In the genomic region with DNA sequence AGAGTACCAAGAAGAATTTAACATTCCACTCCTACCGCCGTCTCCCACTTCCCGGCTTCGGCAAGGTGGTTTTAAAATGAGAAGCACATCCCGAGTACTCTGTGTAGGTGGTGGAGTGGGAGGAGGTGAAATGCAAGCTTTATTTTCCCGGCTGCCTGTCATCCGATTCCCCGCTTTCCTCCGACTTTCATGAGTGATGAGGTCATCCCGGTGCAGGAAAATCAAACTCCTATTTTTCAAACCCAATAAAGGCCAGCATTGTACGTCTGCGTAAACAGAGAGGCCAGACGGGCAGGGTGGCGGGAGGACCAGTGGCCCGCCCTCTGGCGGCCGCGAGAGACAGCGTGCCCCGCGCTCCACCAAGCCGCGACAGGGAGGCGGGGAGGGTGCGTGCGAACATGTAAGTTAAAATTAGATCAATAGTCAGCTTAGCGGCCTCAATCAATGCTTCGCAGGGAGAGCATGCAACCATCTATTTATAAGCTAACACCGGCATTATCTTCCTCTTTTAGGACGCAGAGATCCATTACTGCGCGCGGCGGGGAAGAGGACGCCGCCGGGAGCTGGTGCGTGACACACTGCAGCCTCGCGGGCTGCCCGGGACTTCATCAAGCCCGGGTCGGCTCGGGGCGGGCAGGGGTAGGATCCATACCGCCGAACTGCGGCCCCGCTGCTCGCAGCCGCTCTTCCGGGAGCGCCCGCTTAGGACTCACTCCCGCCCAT, we compare ENCODE assay signal across 1 cellular context.
TF ChIP-seq lines count a peak whose summit lies in the region.

No MANE protein-coding gene starts in this region.

TF ChIP-seq in HEK293, 187 proteins besides CTCF, POLR2A, EP300 and RAD21 (continued from another document and continues in another):
- TF ChIP-seq, protein P1, sequence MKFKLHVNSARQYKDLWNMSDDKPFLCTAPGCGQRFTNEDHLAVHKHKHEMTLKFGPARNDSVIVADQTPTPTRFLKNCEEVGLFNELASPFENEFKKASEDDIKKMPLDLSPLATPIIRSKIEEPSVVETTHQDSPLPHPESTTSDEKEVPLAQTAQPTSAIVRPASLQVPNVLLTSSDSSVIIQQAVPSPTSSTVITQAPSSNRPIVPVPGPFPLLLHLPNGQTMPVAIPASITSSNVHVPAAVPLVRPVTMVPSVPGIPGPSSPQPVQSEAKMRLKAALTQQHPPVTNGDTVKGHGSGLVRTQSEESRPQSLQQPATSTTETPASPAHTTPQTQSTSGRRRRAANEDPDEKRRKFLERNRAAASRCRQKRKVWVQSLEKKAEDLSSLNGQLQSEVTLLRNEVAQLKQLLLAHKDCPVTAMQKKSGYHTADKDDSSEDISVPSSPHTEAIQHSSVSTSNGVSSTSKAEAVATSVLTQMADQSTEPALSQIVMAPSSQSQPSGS (tag by site-specific recombination; IDR thresholded peaks at IDR 0.05; ENCODE audit: low read depth), result peak; percentile 93
- TF ChIP-seq ZFP41 (tag by site-specific recombination; IDR thresholded peaks at IDR 0.05; ENCODE audit: borderline replicate concordance), result no peak
- TF ChIP-seq ZNF530 (tag by site-specific recombination; IDR thresholded peaks at IDR 0.05; ENCODE audit: low read depth), result no peak
- peak; percentile 88 for TF ChIP-seq ZBTB20 (tag by site-specific recombination; IDR thresholded peaks at IDR 0.05)
- TF ChIP-seq BCL11B (tag by site-specific recombination; IDR thresholded peaks at IDR 0.05; ENCODE audit: low read depth), result no peak
- TF ChIP-seq KLF9 (tag by site-specific recombination; IDR thresholded peaks at IDR 0.05; ENCODE audit: low read depth), result peak; percentile 47; the same call in 1 of the 2 replicates
- TF ChIP-seq ZNF596 (tag by site-specific recombination; IDR thresholded peaks at IDR 0.05), result no peak
- TF ChIP-seq ZNF501 (tag by site-specific recombination; IDR thresholded peaks at IDR 0.05), result peak; percentile 34; the same call in 1 of the 2 replicates
- TF ChIP-seq ZBTB21 (tag by site-specific recombination; IDR thresholded peaks at IDR 0.05), result peak; percentile 69; the same call in 1 of the 2 replicates
- TF ChIP-seq GFI1B (tag by site-specific recombination; IDR thresholded peaks at IDR 0.05), result no peak
- TF ChIP-seq ZNF76 (tag by site-specific recombination; IDR thresholded peaks at IDR 0.05; ENCODE audit: borderline replicate concordance, low read depth), result peak; percentile 31; the same call in 1 of the 2 replicates
- TF ChIP-seq ZNF248 (tag by site-specific recombination; IDR thresholded peaks at IDR 0.05), result no peak
- TF ChIP-seq, protein P2, sequence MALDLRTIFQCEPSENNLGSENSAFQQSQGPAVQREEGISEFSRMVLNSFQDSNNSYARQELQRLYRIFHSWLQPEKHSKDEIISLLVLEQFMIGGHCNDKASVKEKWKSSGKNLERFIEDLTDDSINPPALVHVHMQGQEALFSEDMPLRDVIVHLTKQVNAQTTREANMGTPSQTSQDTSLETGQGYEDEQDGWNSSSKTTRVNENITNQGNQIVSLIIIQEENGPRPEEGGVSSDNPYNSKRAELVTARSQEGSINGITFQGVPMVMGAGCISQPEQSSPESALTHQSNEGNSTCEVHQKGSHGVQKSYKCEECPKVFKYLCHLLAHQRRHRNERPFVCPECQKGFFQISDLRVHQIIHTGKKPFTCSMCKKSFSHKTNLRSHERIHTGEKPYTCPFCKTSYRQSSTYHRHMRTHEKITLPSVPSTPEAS (tag by site-specific recombination; IDR thresholded peaks at IDR 0.05), result no peak
- no peak for TF ChIP-seq MZF1 (tag by site-specific recombination; IDR thresholded peaks at IDR 0.05; ENCODE audit: borderline replicate concordance)
- TF ChIP-seq, protein P3, sequence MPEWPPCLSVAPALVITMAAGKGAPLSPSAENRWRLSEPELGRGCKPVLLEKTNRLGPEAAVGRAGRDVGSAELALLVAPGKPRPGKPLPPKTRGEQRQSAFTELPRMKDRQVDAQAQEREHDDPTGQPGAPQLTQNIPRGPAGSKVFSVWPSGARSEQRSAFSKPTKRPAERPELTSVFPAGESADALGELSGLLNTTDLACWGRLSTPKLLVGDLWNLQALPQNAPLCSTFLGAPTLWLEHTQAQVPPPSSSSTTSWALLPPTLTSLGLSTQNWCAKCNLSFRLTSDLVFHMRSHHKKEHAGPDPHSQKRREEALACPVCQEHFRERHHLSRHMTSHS (tag by site-specific recombination; IDR thresholded peaks at IDR 0.05), result no peak
- no peak for TF ChIP-seq SCRT2 (tag by site-specific recombination; IDR thresholded peaks at IDR 0.05)
- no peak for TF ChIP-seq ZNF677 (tag by site-specific recombination; IDR thresholded peaks at IDR 0.05)
- TF ChIP-seq ZNF629 (tag by site-specific recombination; IDR thresholded peaks at IDR 0.05), result peak; percentile 84
- no peak for TF ChIP-seq ZNF133 (tag by site-specific recombination; IDR thresholded peaks at IDR 0.05)
- TF ChIP-seq ZBTB17 (tag by site-specific recombination; IDR thresholded peaks at IDR 0.05), result peak; percentile 71
- no peak for TF ChIP-seq KLF16 (tag by site-specific recombination; IDR thresholded peaks at IDR 0.05)
- TF ChIP-seq ZNF558 (tag by site-specific recombination; IDR thresholded peaks at IDR 0.05), result no peak
- no peak for TF ChIP-seq ZNF621 (tag by site-specific recombination; IDR thresholded peaks at IDR 0.05)
- 0 out of 2 replicates have a peak, but pooled peaks have one; percentile 52 for TF ChIP-seq ZNF324 (tag by site-specific recombination; IDR thresholded peaks at IDR 0.05)
- TF ChIP-seq RBAK (tag by site-specific recombination; IDR thresholded peaks at IDR 0.05), result no peak
- TF ChIP-seq, protein P4, sequence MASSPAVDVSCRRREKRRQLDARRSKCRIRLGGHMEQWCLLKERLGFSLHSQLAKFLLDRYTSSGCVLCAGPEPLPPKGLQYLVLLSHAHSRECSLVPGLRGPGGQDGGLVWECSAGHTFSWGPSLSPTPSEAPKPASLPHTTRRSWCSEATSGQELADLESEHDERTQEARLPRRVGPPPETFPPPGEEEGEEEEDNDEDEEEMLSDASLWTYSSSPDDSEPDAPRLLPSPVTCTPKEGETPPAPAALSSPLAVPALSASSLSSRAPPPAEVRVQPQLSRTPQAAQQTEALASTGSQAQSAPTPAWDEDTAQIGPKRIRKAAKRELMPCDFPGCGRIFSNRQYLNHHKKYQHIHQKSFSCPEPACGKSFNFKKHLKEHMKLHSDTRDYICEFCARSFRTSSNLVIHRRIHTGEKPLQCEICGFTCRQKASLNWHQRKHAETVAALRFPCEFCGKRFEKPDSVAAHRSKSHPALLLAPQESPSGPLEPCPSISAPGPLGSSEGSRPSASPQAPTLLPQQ (tag by site-specific recombination; IDR thresholded peaks at IDR 0.05), result peak; percentile 23; the same call in 1 of the 2 replicates
- peak; percentile 81 for TF ChIP-seq ZEB2 (tag by site-specific recombination; IDR thresholded peaks at IDR 0.05)
- TF ChIP-seq, protein P5, sequence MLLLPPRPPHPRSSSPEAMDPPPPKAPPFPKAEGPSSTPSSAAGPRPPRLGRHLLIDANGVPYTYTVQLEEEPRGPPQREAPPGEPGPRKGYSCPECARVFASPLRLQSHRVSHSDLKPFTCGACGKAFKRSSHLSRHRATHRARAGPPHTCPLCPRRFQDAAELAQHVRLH (tag by site-specific recombination; IDR thresholded peaks at IDR 0.05), result no peak
- TF ChIP-seq, protein P6, sequence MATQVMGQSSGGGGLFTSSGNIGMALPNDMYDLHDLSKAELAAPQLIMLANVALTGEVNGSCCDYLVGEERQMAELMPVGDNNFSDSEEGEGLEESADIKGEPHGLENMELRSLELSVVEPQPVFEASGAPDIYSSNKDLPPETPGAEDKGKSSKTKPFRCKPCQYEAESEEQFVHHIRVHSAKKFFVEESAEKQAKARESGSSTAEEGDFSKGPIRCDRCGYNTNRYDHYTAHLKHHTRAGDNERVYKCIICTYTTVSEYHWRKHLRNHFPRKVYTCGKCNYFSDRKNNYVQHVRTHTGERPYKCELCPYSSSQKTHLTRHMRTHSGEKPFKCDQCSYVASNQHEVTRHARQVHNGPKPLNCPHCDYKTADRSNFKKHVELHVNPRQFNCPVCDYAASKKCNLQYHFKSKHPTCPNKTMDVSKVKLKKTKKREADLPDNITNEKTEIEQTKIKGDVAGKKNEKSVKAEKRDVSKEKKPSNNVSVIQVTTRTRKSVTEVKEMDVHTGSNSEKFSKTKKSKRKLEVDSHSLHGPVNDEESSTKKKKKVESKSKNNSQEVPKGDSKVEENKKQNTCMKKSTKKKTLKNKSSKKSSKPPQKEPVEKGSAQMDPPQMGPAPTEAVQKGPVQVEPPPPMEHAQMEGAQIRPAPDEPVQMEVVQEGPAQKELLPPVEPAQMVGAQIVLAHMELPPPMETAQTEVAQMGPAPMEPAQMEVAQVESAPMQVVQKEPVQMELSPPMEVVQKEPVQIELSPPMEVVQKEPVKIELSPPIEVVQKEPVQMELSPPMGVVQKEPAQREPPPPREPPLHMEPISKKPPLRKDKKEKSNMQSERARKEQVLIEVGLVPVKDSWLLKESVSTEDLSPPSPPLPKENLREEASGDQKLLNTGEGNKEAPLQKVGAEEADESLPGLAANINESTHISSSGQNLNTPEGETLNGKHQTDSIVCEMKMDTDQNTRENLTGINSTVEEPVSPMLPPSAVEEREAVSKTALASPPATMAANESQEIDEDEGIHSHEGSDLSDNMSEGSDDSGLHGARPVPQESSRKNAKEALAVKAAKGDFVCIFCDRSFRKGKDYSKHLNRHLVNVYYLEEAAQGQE (tag by site-specific recombination; IDR thresholded peaks at IDR 0.05), result no peak; the same call in 1 of the 2 replicates
- TF ChIP-seq, protein P7, sequence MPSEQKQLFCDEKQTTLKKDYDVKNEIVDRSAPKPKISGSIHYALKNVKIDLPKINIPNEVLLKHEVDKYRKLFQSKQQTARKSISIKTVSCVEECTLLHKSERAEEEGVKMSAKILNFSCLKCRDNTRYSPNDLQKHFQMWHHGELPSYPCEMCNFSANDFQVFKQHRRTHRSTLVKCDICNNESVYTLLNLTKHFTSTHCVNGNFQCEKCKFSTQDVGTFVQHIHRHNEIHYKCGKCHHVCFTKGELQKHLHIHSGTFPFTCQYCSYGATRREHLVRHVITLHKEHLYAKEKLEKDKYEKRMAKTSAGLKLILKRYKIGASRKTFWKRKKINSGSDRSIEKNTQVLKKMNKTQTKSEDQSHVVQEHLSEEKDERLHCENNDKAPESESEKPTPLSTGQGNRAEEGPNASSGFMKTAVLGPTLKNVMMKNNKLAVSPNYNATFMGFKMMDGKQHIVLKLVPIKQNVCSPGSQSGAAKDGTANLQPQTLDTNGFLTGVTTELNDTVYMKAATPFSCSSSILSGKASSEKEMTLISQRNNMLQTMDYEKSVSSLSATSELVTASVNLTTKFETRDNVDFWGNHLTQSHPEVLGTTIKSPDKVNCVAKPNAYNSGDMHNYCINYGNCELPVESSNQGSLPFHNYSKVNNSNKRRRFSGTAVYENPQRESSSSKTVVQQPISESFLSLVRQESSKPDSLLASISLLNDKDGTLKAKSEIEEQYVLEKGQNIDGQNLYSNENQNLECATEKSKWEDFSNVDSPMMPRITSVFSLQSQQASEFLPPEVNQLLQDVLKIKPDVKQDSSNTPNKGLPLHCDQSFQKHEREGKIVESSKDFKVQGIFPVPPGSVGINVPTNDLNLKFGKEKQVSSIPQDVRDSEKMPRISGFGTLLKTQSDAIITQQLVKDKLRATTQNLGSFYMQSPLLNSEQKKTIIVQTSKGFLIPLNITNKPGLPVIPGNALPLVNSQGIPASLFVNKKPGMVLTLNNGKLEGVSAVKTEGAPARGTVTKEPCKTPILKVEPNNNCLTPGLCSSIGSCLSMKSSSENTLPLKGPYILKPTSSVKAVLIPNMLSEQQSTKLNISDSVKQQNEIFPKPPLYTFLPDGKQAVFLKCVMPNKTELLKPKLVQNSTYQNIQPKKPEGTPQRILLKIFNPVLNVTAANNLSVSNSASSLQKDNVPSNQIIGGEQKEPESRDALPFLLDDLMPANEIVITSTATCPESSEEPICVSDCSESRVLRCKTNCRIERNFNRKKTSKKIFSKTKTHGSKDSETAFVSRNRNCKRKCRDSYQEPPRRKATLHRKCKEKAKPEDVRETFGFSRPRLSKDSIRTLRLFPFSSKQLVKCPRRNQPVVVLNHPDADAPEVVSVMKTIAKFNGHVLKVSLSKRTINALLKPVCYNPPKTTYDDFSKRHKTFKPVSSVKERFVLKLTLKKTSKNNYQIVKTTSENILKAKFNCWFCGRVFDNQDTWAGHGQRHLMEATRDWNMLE (tag by site-specific recombination; conservative IDR thresholded peaks at IDR 0.05; ENCODE audit: low read depth), result peak; percentile 26; the same call in 1 of the 2 replicates
- no peak for TF ChIP-seq KLF1 (tag by site-specific recombination; IDR thresholded peaks at IDR 0.05)
- TF ChIP-seq ZNF211 (tag by site-specific recombination; IDR thresholded peaks at IDR 0.05; ENCODE audit: low read depth), result no peak
- peak; percentile 70 for TF ChIP-seq SP7 (tag by site-specific recombination; IDR thresholded peaks at IDR 0.05)
- no peak for TF ChIP-seq ZNF658 (tag by site-specific recombination; IDR thresholded peaks at IDR 0.05)
- TF ChIP-seq, protein P8, sequence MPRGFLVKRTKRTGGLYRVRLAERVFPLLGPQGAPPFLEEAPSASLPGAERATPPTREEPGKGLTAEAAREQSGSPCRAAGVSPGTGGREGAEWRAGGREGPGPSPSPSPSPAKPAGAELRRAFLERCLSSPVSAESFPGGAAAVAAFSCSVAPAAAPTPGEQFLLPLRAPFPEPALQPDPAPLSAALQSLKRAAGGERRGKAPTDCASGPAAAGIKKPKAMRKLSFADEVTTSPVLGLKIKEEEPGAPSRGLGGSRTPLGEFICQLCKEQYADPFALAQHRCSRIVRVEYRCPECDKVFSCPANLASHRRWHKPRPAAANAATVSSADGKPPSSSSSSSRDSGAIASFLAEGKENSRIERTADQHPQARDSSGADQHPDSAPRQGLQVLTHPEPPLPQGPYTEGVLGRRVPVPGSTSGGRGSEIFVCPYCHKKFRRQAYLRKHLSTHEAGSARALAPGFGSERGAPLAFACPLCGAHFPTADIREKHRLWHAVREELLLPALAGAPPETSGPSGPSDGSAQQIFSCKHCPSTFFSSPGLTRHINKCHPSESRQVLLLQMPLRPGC (tag by site-specific recombination; IDR thresholded peaks at IDR 0.05), result no peak
- TF ChIP-seq SP3 (tag by site-specific recombination; IDR thresholded peaks at IDR 0.05), result 0 out of 2 replicates have a peak, but pooled peaks have one; percentile 23
- TF ChIP-seq GLI2 (tag by site-specific recombination; IDR thresholded peaks at IDR 0.05; ENCODE audit: borderline replicate concordance, low read depth), result no peak
- TF ChIP-seq ZNF239 (tag by site-specific recombination; IDR thresholded peaks at IDR 0.05), result no peak
- TF ChIP-seq, protein P9, sequence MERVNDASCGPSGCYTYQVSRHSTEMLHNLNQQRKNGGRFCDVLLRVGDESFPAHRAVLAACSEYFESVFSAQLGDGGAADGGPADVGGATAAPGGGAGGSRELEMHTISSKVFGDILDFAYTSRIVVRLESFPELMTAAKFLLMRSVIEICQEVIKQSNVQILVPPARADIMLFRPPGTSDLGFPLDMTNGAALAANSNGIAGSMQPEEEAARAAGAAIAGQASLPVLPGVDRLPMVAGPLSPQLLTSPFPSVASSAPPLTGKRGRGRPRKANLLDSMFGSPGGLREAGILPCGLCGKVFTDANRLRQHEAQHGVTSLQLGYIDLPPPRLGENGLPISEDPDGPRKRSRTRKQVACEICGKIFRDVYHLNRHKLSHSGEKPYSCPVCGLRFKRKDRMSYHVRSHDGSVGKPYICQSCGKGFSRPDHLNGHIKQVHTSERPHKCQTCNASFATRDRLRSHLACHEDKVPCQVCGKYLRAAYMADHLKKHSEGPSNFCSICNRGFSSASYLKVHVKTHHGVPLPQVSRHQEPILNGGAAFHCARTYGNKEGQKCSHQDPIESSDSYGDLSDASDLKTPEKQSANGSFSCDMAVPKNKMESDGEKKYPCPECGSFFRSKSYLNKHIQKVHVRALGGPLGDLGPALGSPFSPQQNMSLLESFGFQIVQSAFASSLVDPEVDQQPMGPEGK (tag by site-specific recombination; IDR thresholded peaks at IDR 0.05), result 0 out of 2 replicates have a peak, but pooled peaks have one; percentile 50
- 0 out of 2 replicates have a peak, but pooled peaks have one; percentile 24 for TF ChIP-seq ZNF2 (tag by site-specific recombination; IDR thresholded peaks at IDR 0.05)
- TF ChIP-seq KLF8 (tag by site-specific recombination; IDR thresholded peaks at IDR 0.05), result 0 out of 2 replicates have a peak, but pooled peaks have one; percentile 13
